ENCODE assay signal across 9 cellular contexts in genomic region chrX:154437971-154438893, GRCh38. TPM values are rescaled to one million over a fixed set of nuclear protein-coding genes. Genes with fewer than 3 reads are reported as not detected.
DNase-seq lines count a peak whose midpoint lies in the region; ATAC-seq and TF ChIP-seq lines count a peak whose summit lies in the region.
"Had no signal": no experiment of that assay in that cellular context is flagged by ENCODE, and none has a peak within 500 bp of the region (broad histone marks: within the 10 kb centered on the region; RNA-seq: fewer than 3 reads in every experiment).

No MANE protein-coding gene starts in this region.

- H3K27ac Mint-ChIP-seq in stimulated activated naive CD8-positive, alpha-beta T cell treated with anti-CD3 and anti-CD28 coated beads, Interleukin-15, Interleukin-2, amounts not matched to agents 100 ng/mL and 50 ng/mL, for 24 hours, result peak overlapping the region; percentile 82

- peaks cover 20% of the 10 kb centered on the region for H3K4me1 Mint-ChIP-seq in stimulated activated naive CD8-positive, alpha-beta T cell treated with anti-CD3 and anti-CD28 coated beads, Interleukin-15, Interleukin-2, amounts not matched to agents 100 ng/mL and 50 ng/mL, for 24 hours (ENCODE audit: low read depth)

- DNase-seq in stimulated activated naive CD8-positive, alpha-beta T cell treated with anti-CD3 and anti-CD28 coated beads, Interleukin-15, Interleukin-2, amounts not matched to agents 100 U/mL and 50 U/mL, for 24 hours, result no peak
- no peak for DNase-seq in mammary epithelial cell
- no peak for DNase-seq in SHP77 treated with DMSO at 0.1 percent for 48 hours (lab: John Stamatoyannopoulos, UW)
- DNase-seq in NCI-H526 treated with DMSO at 0.1 percent for 48 hours (lab: John Stamatoyannopoulos, UW), result no peak
- no peak for DNase-seq in NCI-H1048 (lab: John Stamatoyannopoulos, UW)
- no peak for DNase-seq in NCI-H345 (lab: John Stamatoyannopoulos, UW)
- DNase-seq: NCI-H2171 had no signal

- no peak overlapping the region for H3K9ac ChIP-seq in mammary epithelial cell (ENCODE audit: insufficient read depth, low read length)

- H3K79me2 ChIP-seq in mammary epithelial cell (ENCODE audit: insufficient read depth, low read length), result peaks cover 37% of the 10 kb centered on the region

- dilution Hi-C loops in mammary epithelial cell (cut with HindIII; ENCODE audit: low sequenced_read_pairs), result no loop called here

- peak overlapping the region; percentile 85 for H3K4me3 Mint-ChIP-seq in stimulated activated naive CD8-positive, alpha-beta T cell treated with anti-CD3 and anti-CD28 coated beads, Interleukin-15, Interleukin-2, amounts not matched to agents 100 ng/mL and 50 ng/mL, for 24 hours

- peak overlapping the region; percentile 50 to 79 (median 67) for H3K4me3 ChIP-seq in mammary epithelial cell (replicated peaks in 1 of 3; ENCODE audit: insufficient read depth in 1 of 3, low read depth in 2 of 3, low read length in 3 of 3)
- peak overlapping the region; percentile 45 for H3K4me3 ChIP-seq in mononuclear cell (ENCODE audit: low read length)

- ATAC-seq in stimulated activated naive CD8-positive, alpha-beta T cell treated with anti-CD3 and anti-CD28 coated beads, Interleukin-15, Interleukin-2, amounts not matched to agents 100 U/mL and 50 U/mL, for 24 hours, result no peak

- H3K4me2 ChIP-seq in mammary epithelial cell (ENCODE audit: insufficient read depth, low read depth, low read length), result peak overlapping the region; percentile 69

- TF ChIP-seq CTCF in mammary epithelial cell (conservative IDR thresholded peaks at IDR 0.05 in 1 of 2, IDR thresholded peaks at IDR 0.05 in 1 of 2; ENCODE audit: extremely low read depth in 1 of 2, insufficient read depth in 1 of 2, low read depth in 1 of 2, low read length in 2 of 2), result no peak

- WGBS in mammary epithelial cell (ENCODE audit: low coverage, missing lambda C conversion rate), result 49% methylated on average over 20 of the region's 28 CpGs

- no peaks in the 10 kb centered on the region for H3K36me3 ChIP-seq in mammary epithelial cell (ENCODE audit: insufficient read depth, low read length)

- no peak overlapping the region for H3K27ac ChIP-seq in mammary epithelial cell (ENCODE audit: insufficient read depth, low read depth, low read length)

- H3K27me3 ChIP-seq in mammary epithelial cell (ENCODE audit: insufficient read depth, low read length) (no peaks in the 10 kb centered on the region), mononuclear cell (ENCODE audit: insufficient read depth, low read length) (no peaks in the 10 kb centered on the region)

- peaks cover 3% of the 10 kb centered on the region for H4K20me1 ChIP-seq in mammary epithelial cell (ENCODE audit: insufficient read depth, low read length)

- H3K9me3 ChIP-seq in mammary epithelial cell (replicated peaks; ENCODE audit: insufficient read depth, low read length) (no peaks in the 10 kb centered on the region), mononuclear cell (ENCODE audit: low read depth, low read length) (no peaks in the 10 kb centered on the region)

- no peak overlapping the region for H2AFZ ChIP-seq in mammary epithelial cell (ENCODE audit: low read depth, low read length)

- no peaks in the 10 kb centered on the region for H3K9me3 Mint-ChIP-seq in stimulated activated naive CD8-positive, alpha-beta T cell treated with anti-CD3 and anti-CD28 coated beads, Interleukin-15, Interleukin-2, amounts not matched to agents 100 ng/mL and 50 ng/mL, for 24 hours

- no TSS peak for BruUV-seq in mammary epithelial cell (replicated peaks; lab: Mats Ljungman, UMichigan)

- H3K4me1 ChIP-seq in mammary epithelial cell (ENCODE audit: insufficient read depth, low read length) (peaks cover 10% of the 10 kb centered on the region), mononuclear cell (ENCODE audit: insufficient read depth, low read length) (peaks cover 19% of the 10 kb centered on the region)

- intact Hi-C loops in mammary epithelial cell (cut with micrococcal nuclease), result no loop called here

- H3K36me3 Mint-ChIP-seq in stimulated activated naive CD8-positive, alpha-beta T cell treated with anti-CD3 and anti-CD28 coated beads, Interleukin-15, Interleukin-2, amounts not matched to agents 100 ng/mL and 50 ng/mL, for 24 hours (ENCODE audit: low read depth), result peaks cover 14% of the 10 kb centered on the region

- in situ Hi-C loops in mammary epithelial cell (cut with MboI; ENCODE audit: low sequenced_read_pairs in 2 of 2), result no loop called here

- CTCF ChIA-PET in mammary epithelial cell (lab: Charles Lee; ENCODE audit: low non-redundant PET), result no interaction called here

- no peaks in the 10 kb centered on the region for H3K27me3 Mint-ChIP-seq in stimulated activated naive CD8-positive, alpha-beta T cell treated with anti-CD3 and anti-CD28 coated beads, Interleukin-15, Interleukin-2, amounts not matched to agents 100 ng/mL and 50 ng/mL, for 24 hours

RNA-seq across cellular contexts. Expression of gene GDI1, which starts 1.3 kb away (rescaled TPM):
- total RNA-seq in mammary epithelial cell (100 to 1,000 TPM; 100 to 109 TPM), mononuclear cell (67.6 TPM)
- 112 TPM for polyA plus RNA-seq in mammary epithelial cell
- 132 TPM for polyA minus RNA-seq in mammary epithelial cell

RNA-seq across cellular contexts. Expression of gene FAM50A, which starts 5.7 kb away (rescaled TPM):
- total RNA-seq in mammary epithelial cell (10 to 100 TPM; 15.8 to 50.7 TPM), mononuclear cell (19.1 TPM)
- 42.7 TPM for polyA plus RNA-seq in mammary epithelial cell
- 24.8 TPM for polyA minus RNA-seq in mammary epithelial cell

RNA-seq across cellular contexts. Expression of gene ATP6AP1, which starts 9.8 kb away (rescaled TPM):
- total RNA-seq in mammary epithelial cell (10 to 100 TPM; 56.0 to 71.4 TPM), mononuclear cell (47.9 TPM)
- 81.5 TPM for polyA plus RNA-seq in mammary epithelial cell
- polyA minus RNA-seq in mammary epithelial cell, result 93.3 TPM

RNA-seq across cellular contexts. Expression of gene PLXNA3, which starts 19.8 kb away (rescaled TPM):
- total RNA-seq in mammary epithelial cell, result 10 to 100 TPM; 21.2 to 56.9 TPM
- 29.4 TPM for polyA plus RNA-seq in mammary epithelial cell
- 55.2 TPM for polyA minus RNA-seq in mammary epithelial cell
- total RNA-seq in mononuclear cell, result 5.5 TPM

RNA-seq across cellular contexts. Expression of gene TAFAZZIN, which starts 26.9 kb away (rescaled TPM):
- total RNA-seq in mammary epithelial cell, result 10 to 100 TPM; 19.5 to 31.0 TPM
- 18.6 TPM for polyA plus RNA-seq in mammary epithelial cell
- polyA minus RNA-seq in mammary epithelial cell, result 22.8 TPM
- 33.2 TPM for total RNA-seq in mononuclear cell
